Comparison of ENCODE assay signal across 8 cellular contexts in the genomic region with DNA sequence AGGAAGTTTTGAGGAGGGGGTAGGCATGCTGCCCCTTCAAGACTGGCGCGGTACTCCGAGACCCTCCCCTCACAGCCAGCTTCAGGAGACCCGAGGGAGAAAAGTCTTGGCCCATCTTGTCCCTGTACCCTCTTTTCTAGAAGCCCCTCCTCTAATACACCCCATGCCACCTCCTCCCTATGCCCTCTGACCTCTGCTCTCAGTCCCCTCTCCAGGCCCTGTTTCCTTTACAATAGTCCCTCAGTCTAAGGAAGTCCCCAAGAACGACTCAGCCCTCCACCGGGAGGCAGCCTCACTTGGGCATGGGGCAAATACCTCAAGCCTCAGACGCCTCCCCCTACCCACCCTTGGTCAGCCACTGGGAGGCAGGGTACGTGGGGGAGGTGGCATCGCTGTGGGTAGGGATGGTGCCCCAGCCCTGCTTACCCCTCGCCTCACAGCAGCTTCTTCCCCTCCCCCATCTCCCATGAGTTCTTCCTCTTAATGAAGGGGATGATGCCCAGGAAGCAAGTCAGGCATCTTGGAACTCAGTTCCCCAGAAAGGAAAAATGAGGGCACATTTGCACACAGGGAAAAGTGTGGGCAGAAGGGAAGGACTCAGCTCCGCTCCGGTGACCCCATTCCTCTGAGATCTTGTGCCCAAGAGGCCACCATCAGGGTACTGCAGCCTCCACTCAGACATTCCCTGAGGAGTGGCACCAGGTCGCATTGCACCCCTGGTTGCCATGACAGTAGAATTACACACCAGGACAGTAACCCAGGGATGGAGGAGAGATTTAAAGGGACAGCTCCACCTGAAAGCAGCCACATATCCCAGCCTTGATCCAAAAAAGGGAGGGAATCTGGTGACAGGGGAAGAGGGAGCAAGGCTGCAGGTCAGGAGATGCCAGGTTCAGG. TPM values are rescaled to one million over a fixed set of nuclear protein-coding genes. Genes with fewer than 3 reads are reported as not detected.
DNase-seq lines count a peak whose midpoint lies in the region; ATAC-seq, FAIRE-seq and TF ChIP-seq lines count a peak whose summit lies in the region.

No MANE protein-coding gene starts in this region.

- H3K4me2 ChIP-seq in trophoblast cell (ENCODE audit: low read length): peak overlapping the region; percentile 88

- no peaks in the 10 kb centered on the region for H3K79me2 ChIP-seq in trophoblast cell (ENCODE audit: control insufficient read depth, insufficient read depth, low read length, poor library complexity)

- H2AK5ac ChIP-seq in trophoblast cell (ENCODE audit: low read length): no peak overlapping the region

- peak overlapping the region; percentile 18 for H3K27ac Mint-ChIP-seq in endothelial cell (ENCODE audit: unreplicated experiment)

- H2AFZ ChIP-seq in trophoblast cell (ENCODE audit: insufficient read depth, low read length, poor library complexity): peak overlapping the region; percentile 56

- H3K4me3 ChIP-seq in trophoblast cell (ENCODE audit: low read depth, low read length): peak overlapping the region; percentile 63

- no peak overlapping the region for H2BK120ac ChIP-seq in trophoblast cell (ENCODE audit: insufficient read depth, low read length, poor library complexity)

- no peaks in the 10 kb centered on the region for H3K36me3 ChIP-seq in trophoblast cell (ENCODE audit: control insufficient read depth in 1 of 2, insufficient read depth in 2 of 2, low read length in 2 of 2)

- peaks cover 7% of the 10 kb centered on the region for H3K27me3 ChIP-seq in trophoblast cell (ENCODE audit: insufficient read depth, low read length)

- H3K4me3 Mint-ChIP-seq in endothelial cell (ENCODE audit: unreplicated experiment): peak overlapping the region; percentile 83

- peak overlapping the region; percentile 47 for H4K8ac ChIP-seq in trophoblast cell (ENCODE audit: low read depth, low read length)

- no CpG with 5 or more reads among the region's 13 CpGs for WGBS in trophoblast cell (ENCODE audit: extremely low coverage, insufficient coverage, insufficient read length)

- FAIRE-seq in G401.6 (lab: Jason Lieb, UNC): peak; percentile 55
- no peak for FAIRE-seq in urothelium cell line (lab: Jason Lieb, UNC)

- ATAC-seq in HG03095 (IDR thresholded peaks at IDR 0.05; ENCODE audit: unreplicated experiment) (no peak), GM19395 (IDR thresholded peaks at IDR 0.05; ENCODE audit: unreplicated experiment) (no peak)

- no peak overlapping the region for H2BK5ac ChIP-seq in trophoblast cell (ENCODE audit: low read depth, low read length, poor library complexity)

- peaks cover 5% of the 10 kb centered on the region for H3K27me3 Mint-ChIP-seq in endothelial cell (ENCODE audit: unreplicated experiment)

- no peaks in the 10 kb centered on the region for H3K9me3 Mint-ChIP-seq in endothelial cell (ENCODE audit: unreplicated experiment)

- H3K36me3 Mint-ChIP-seq in endothelial cell (ENCODE audit: low read depth, unreplicated experiment): peaks cover 3% of the 10 kb centered on the region

- no peak overlapping the region for H3K23ac ChIP-seq in trophoblast cell (ENCODE audit: low read length)

- H4K12ac ChIP-seq in trophoblast cell (ENCODE audit: low read depth, low read length): no peak overlapping the region

- peak; percentile 43 for DNase-seq in NCI-H69 (lab: John Stamatoyannopoulos, UW)
- no peak for DNase-seq in endothelial cell (ENCODE audit: low spot score)
- DNase-seq in trophoblast cell: no peak
- no peak for DNase-seq in HK-2 (ENCODE audit: unreplicated experiment)
- DNase-seq in urothelium cell line (ENCODE audit: low spot score): no peak

- H3K4me1 ChIP-seq in trophoblast cell (ENCODE audit: control insufficient read depth in 1 of 2, insufficient read depth in 2 of 2, low read length in 2 of 2): peaks cover 3 to 13% of the 10 kb centered on the region in 2 experiments

- peaks cover 3% of the 10 kb centered on the region for H3K9me3 ChIP-seq in trophoblast cell (ENCODE audit: insufficient read depth, low read depth, low read length)

- no peak overlapping the region for H2BK12ac ChIP-seq in trophoblast cell (ENCODE audit: low read length)

- H3K9ac ChIP-seq in trophoblast cell (ENCODE audit: low read length): peak overlapping the region; percentile 31

- no peak overlapping the region for H3K18ac ChIP-seq in trophoblast cell (ENCODE audit: low read length)

- H3K4ac ChIP-seq in trophoblast cell (ENCODE audit: low read depth, low read length): no peak overlapping the region

- TF ChIP-seq CTCF in endothelial cell (IDR thresholded peaks at IDR 0.05; ENCODE audit: unreplicated experiment): no peak

- H3K14ac ChIP-seq in trophoblast cell (ENCODE audit: low read length): no peak overlapping the region

- no peak overlapping the region for H4K91ac ChIP-seq in trophoblast cell (ENCODE audit: low read depth, low read length)

- H3K4me1 Mint-ChIP-seq in endothelial cell (ENCODE audit: unreplicated experiment): peaks cover 4% of the 10 kb centered on the region

- H3K27ac ChIP-seq in trophoblast cell (ENCODE audit: low read depth, low read length): no peak overlapping the region

- H3K79me1 ChIP-seq in trophoblast cell (ENCODE audit: low read length): no peaks in the 10 kb centered on the region

RNA-seq across cellular contexts. Expression of a gene that starts 6.2 kb away (rescaled TPM):
- 8.4 TPM for total RNA-seq in endothelial cell (ENCODE audit: unreplicated experiment)
- polyA plus RNA-seq in trophoblast cell (2013): 0.88 and 0.96 TPM in 2 replicates

RNA-seq across cellular contexts. Expression of a gene that starts 41.2 kb away (rescaled TPM):
- total RNA-seq in endothelial cell (ENCODE audit: unreplicated experiment): not detected
- polyA plus RNA-seq in trophoblast cell (2013): 1.1 and 1.3 TPM in 2 replicates

RNA-seq across cellular contexts. Expression of a gene that starts 52.6 kb away (rescaled TPM):
- not detected for total RNA-seq in endothelial cell (ENCODE audit: unreplicated experiment)
- polyA plus RNA-seq in trophoblast cell (2013): 0.07 TPM in 1 of 2 replicates, not detected in the other

RNA-seq across cellular contexts. Expression of a gene that starts 54.1 kb away (rescaled TPM):
- 5.4 TPM for total RNA-seq in endothelial cell (ENCODE audit: unreplicated experiment)
- polyA plus RNA-seq in trophoblast cell (2013): not detected in 2 replicates
